Comparison of ENCODE assay signal across 8 cellular contexts in the genomic region with DNA sequence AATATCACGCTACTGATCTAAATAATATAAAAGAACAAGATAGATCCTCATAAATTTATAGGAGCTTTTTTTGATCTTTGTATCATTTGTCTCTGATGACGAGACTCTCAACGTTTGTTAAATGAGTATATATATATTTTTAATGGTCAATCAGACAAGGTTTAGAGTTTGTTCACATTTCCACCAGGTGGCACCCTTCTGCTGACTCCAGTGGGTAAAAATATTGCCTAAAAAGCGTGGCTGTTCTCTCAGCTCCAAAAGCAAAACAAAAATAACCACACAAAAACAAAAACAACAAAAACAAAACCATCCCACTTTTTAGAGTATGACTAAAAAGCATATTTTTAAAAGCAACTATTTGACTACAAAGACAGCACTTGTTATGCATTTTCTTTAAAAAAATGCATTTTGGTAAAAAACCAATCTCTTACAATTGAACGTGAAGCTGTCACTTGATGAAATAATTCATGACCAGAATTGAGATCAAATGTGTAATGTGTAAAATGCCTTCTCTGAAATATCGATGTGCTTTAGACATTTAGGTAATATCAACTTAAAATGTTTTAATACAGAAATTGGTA.
DNase-seq lines count a peak whose midpoint lies in the region; ATAC-seq and TF ChIP-seq lines count a peak whose summit lies in the region.

No MANE protein-coding gene starts in this region.

- TF ChIP-seq POLR2A in tibial nerve (IDR thresholded peaks at IDR 0.05) (no peak), vagina (IDR thresholded peaks at IDR 0.05) (no peak)

- H3K4me1 ChIP-seq in tibial nerve (peaks cover 0 to 23% (median 0%) of the 10 kb centered on the region in 4 donors), vagina (no peaks in the 10 kb centered on the region)

- ATAC-seq in HG02885 (IDR thresholded peaks at IDR 0.05; ENCODE audit: poor library complexity, unreplicated experiment) = peak; percentile 66

- TF ChIP-seq EP300 in tibial nerve (IDR thresholded peaks at IDR 0.05) = no peak

- no peak overlapping the region for H3K27ac ChIP-seq in tibial nerve
- H3K27ac ChIP-seq in vagina = no peak overlapping the region

- no peak overlapping the region for H3K4me3 ChIP-seq in fibroblast of the aortic adventitia (ENCODE audit: low read depth, low read length)
- no peak overlapping the region for H3K4me3 ChIP-seq in tibial nerve
- H3K4me3 ChIP-seq in vagina = no peak overlapping the region

- peak; percentile 40 for TF ChIP-seq CTCF in fibroblast of the aortic adventitia (IDR thresholded peaks at IDR 0.05; ENCODE audit: insufficient read depth, low read length)
- TF ChIP-seq CTCF in tibial nerve (IDR thresholded peaks at IDR 0.05) = peak; percentile 25 to 39 (median 30)
- no peak for TF ChIP-seq CTCF in vagina (IDR thresholded peaks at IDR 0.05)

- H3K9me3 ChIP-seq in tibial nerve (no peaks in the 10 kb centered on the region), vagina (no peaks in the 10 kb centered on the region)

- 23 to 30% methylated on average over 6 of the region's 6 CpGs for WGBS in tibial nerve, 2 donors

- H3K27me3 ChIP-seq in tibial nerve = peaks cover 0 to 27% of the 10 kb centered on the region in 2 donors
- H3K27me3 ChIP-seq in vagina = no peaks in the 10 kb centered on the region

- H3K36me3 ChIP-seq in tibial nerve (no peaks in the 10 kb centered on the region), vagina (no peaks in the 10 kb centered on the region)

- DNase-seq in DMS153 treated with DMSO at 0.1 percent for 48 hours (lab: John Stamatoyannopoulos, UW; ENCODE audit: unreplicated experiment) (peak; percentile 54), OCI-M1 (lab: John Stamatoyannopoulos, UW) (peak; percentile 79), fibroblast of the aortic adventitia (ENCODE audit: low read depth) (peak; percentile 13), tibial nerve (ENCODE audit: low spot score in 2 of 2) (peak in 1 of 2 donors; percentile 32), vagina (ENCODE audit: extremely low spot score in 2 of 2) (no peak)
- no peak for DNase-seq in activated CD8-positive, alpha-beta memory T cell treated with anti-CD3 and anti-CD28 coated beads for 24 hours
- DNase-seq in effector CD8-positive, alpha-beta T cell (lab: John Stamatoyannopoulos, UW) = no peak

- intact Hi-C loops in vagina (cut with DNase I) = no loop called here

Comparison
In these comparisons a context has a peak if more than half of its experiments do, and no peak if none do; other contexts are left out.
1. DNase-seq: peak in DMS153 treated with DMSO at 0.1 percent for 48 hours (single experiment), OCI-M1 (single experiment) and fibroblast of the aortic adventitia (single experiment); none in activated CD8-positive, alpha-beta memory T cell treated with anti-CD3 and anti-CD28 coated beads for 24 hours (single experiment), effector CD8-positive, alpha-beta T cell (single experiment) and vagina (0 of 2).
2. CTCF ChIP-seq: peak in fibroblast of the aortic adventitia (single experiment) and tibial nerve (5 of 5); none in vagina (0 of 3).